Comparison of ENCODE assay signal across 12 cellular contexts in the genomic region with DNA sequence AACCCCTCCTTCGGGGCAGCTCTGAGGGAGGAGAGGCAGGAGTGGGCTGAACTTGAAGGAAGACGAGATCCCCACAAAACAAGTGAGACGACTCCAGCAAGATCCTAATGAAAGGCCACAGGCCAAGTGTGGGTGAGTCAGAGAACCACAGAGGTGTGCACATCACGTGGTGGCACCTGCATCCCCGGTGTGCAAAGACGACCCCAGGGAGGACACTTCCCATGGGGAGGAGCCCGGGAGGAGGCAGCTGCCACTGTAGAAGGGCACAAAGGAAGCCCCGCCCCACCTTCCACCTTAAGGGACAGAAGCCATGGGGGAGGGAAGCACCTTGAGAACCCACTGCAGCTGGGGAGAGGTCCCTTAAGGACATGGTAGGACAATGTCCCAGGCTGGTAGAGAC. TPM values are rescaled to one million over a fixed set of nuclear protein-coding genes. Genes with fewer than 3 reads are reported as not detected.
DNase-seq lines count a peak whose midpoint lies in the region; ATAC-seq and TF ChIP-seq lines count a peak whose summit lies in the region.
"Had no signal": no experiment of that assay in that cellular context is flagged by ENCODE, and none has a peak within 500 bp of the region (broad histone marks: within the 10 kb centered on the region; RNA-seq: fewer than 3 reads in every experiment).

No MANE protein-coding gene starts in this region.

- no peak for DNase-seq in RWPE2 (ENCODE audit: low spot score)
- DNase-seq in gastrocnemius medialis: peak in 1 of 2 donors; percentile 26
- DNase-seq in BE2C: no peak
- no peak for DNase-seq in HAP-1 (ENCODE audit: low spot score in 2 of 2)
- DNase-seq in Caco-2: no peak
- no peak for DNase-seq in SW 1271 (lab: John Stamatoyannopoulos, UW)
- DNase-seq: C1 segment of cervical spinal cord, islet precursor cell, NCI-H1048 had no signal

- peak; percentile 40 for ATAC-seq in RWPE2 (ENCODE audit: low read depth)
- ATAC-seq in gastroesophageal sphincter: no peak
- peak in 1 of 2 donors; percentile 4 for ATAC-seq in gastrocnemius medialis

- no peaks in the 10 kb centered on the region for H3K27me3 Mint-ChIP-seq in Caco-2 (ENCODE audit: insufficient read depth, unreplicated experiment)

- peak overlapping the region in 9 of 11 experiments; percentile 8 to 58 (median 27); a peak in 13 of 22 replicates for H3K4me2 ChIP-seq in BLaER1 treated with 17β-estradiol and CSF1 and Interleukin-3, amounts not matched to agents 10 nM and 100 nM
- H3K4me2 ChIP-seq: neural progenitor cell had no signal

- H3K4me3 ChIP-seq in BLaER1 treated with 17β-estradiol and CSF1 and Interleukin-3, amounts not matched to agents 10 nM and 100 nM: no peak overlapping the region
- H3K4me3 ChIP-seq in RWPE2 (ENCODE audit: severe bottlenecking) (no peak overlapping the region), gastroesophageal sphincter (peak overlapping the region in 1 of 2 donors; percentile 20), gastrocnemius medialis (no peak overlapping the region), BE2C (ENCODE audit: low read depth, low read length) (no peak overlapping the region), HAP-1 (no peak overlapping the region), Caco-2 (ENCODE audit: low read depth, low read length) (no peak overlapping the region)
- H3K4me3 ChIP-seq: neural progenitor cell had no signal

- H4K20me1 ChIP-seq in BLaER1 treated with 17β-estradiol and CSF1 and Interleukin-3, amounts not matched to agents 10 nM and 100 nM: peaks cover 0 to 24% (median 8%) of the 10 kb centered on the region in 11 experiments; a peak in 10 of 22 replicates

- TF ChIP-seq POLR2A in gastroesophageal sphincter (IDR thresholded peaks at IDR 0.05) (no peak), gastrocnemius medialis (IDR thresholded peaks at IDR 0.05) (no peak)

- CTCF ChIA-PET in Caco-2 (lab: Charles Lee): interaction anchor here (1.3 to 1.6 kb wide), 2 partner anchors 34 to 193 kb away, joined by 3 to 6 read pairs; no protein-coding TSS in a partner anchor

- intact Hi-C loops in gastrocnemius medialis (cut with DNase I; ENCODE audit: low total_unique reads) (loop anchor here (1.0 to 10.0 kb wide), 4 partner anchors 35 to 193 kb away; partner anchors contain the start of gene NCAPG2), Caco-2 (cut with micrococcal nuclease; ENCODE audit: unreplicated experiment) (loop anchor here (1.0 to 5.0 kb wide), 3 partner anchors 34 to 194 kb away; partner anchors contain the start of gene ESYT2)

- no peak for TF ChIP-seq EP300 in gastroesophageal sphincter (IDR thresholded peaks at IDR 0.05)

- H3K9me3 Mint-ChIP-seq in Caco-2 (ENCODE audit: unreplicated experiment): no peaks in the 10 kb centered on the region
- H3K9me3 Mint-ChIP-seq: neural progenitor cell had no signal

- peaks cover 0 to 32% (median 24%) of the 10 kb centered on the region in 10 experiments; a peak in 15 of 20 replicates for H3K4me1 ChIP-seq in BLaER1 treated with 17β-estradiol and CSF1 and Interleukin-3, amounts not matched to agents 10 nM and 100 nM
- H3K4me1 ChIP-seq in RWPE2 (ENCODE audit: insufficient read depth, poor library complexity, severe bottlenecking) (no peaks in the 10 kb centered on the region), gastroesophageal sphincter (peaks cover 17 to 81% (median 24%) of the 10 kb centered on the region in 3 donors), gastrocnemius medialis (peaks cover 26 to 29% of the 10 kb centered on the region in 2 donors), BE2C (no peaks in the 10 kb centered on the region), HAP-1 (peaks cover 15% of the 10 kb centered on the region), Caco-2 (peaks cover 16% of the 10 kb centered on the region)
- H3K4me1 ChIP-seq: neural progenitor cell had no signal

- peaks cover 23% of the 10 kb centered on the region for H3K36me3 Mint-ChIP-seq in Caco-2 (ENCODE audit: insufficient read depth, unreplicated experiment)
- H3K36me3 Mint-ChIP-seq: neural progenitor cell had no signal

- no peak for TF ChIP-seq CTCF in RWPE2 (IDR thresholded peaks at IDR 0.05; ENCODE audit: poor library complexity, severe bottlenecking)
- no peak for TF ChIP-seq CTCF in gastroesophageal sphincter (IDR thresholded peaks at IDR 0.05)
- no peak for TF ChIP-seq CTCF in gastrocnemius medialis (IDR thresholded peaks at IDR 0.05 in 4 of 5, conservative IDR thresholded peaks at IDR 0.05 in 1 of 5)
- TF ChIP-seq CTCF in BE2C (IDR thresholded peaks at IDR 0.05; ENCODE audit: low read depth, low read length): no peak
- no peak for TF ChIP-seq CTCF in Caco-2 (IDR thresholded peaks at IDR 0.05; ENCODE audit: insufficient read depth in 1 of 2, low read depth in 1 of 2, low read length in 1 of 2, severe bottlenecking in 1 of 2, unreplicated experiment in 1 of 2)

- H3K36me3 ChIP-seq in BLaER1 treated with 17β-estradiol and CSF1 and Interleukin-3, amounts not matched to agents 10 nM and 100 nM: peaks cover 72 to 99% (median 87%) of the 10 kb centered on the region in 11 experiments
- peaks cover 84% of the 10 kb centered on the region for H3K36me3 ChIP-seq in RWPE2 (ENCODE audit: low read depth)
- H3K36me3 ChIP-seq in gastroesophageal sphincter: peaks cover 0 to 53% of the 10 kb centered on the region in 2 donors
- peaks cover 0 to 38% of the 10 kb centered on the region in 2 donors for H3K36me3 ChIP-seq in gastrocnemius medialis
- peaks cover 5% of the 10 kb centered on the region; the same call in 1 of the 2 replicates for H3K36me3 ChIP-seq in BE2C
- peaks cover 14% of the 10 kb centered on the region for H3K36me3 ChIP-seq in HAP-1 (replicated peaks)
- H3K36me3 ChIP-seq in Caco-2 (ENCODE audit: control insufficient read depth, insufficient read depth, low read length): peaks cover 9% of the 10 kb centered on the region
- H3K36me3 ChIP-seq: neural progenitor cell had no signal

- H3K4me3 Mint-ChIP-seq in Caco-2 (ENCODE audit: unreplicated experiment): no peak overlapping the region
- H3K4me3 Mint-ChIP-seq: neural progenitor cell had no signal

- BruUV-seq in Caco-2 (replicated peaks; lab: Mats Ljungman, UMichigan): no TSS peak

- peaks cover 0 to 9% (median 0%) of the 10 kb centered on the region in 11 experiments; a peak in 6 of 22 replicates for H3K9me3 ChIP-seq in BLaER1 treated with 17β-estradiol and CSF1 and Interleukin-3, amounts not matched to agents 10 nM and 100 nM (replicated peaks in 1 of 11)
- no peaks in the 10 kb centered on the region for H3K9me3 ChIP-seq in RWPE2 (ENCODE audit: severe bottlenecking)
- H3K9me3 ChIP-seq in gastroesophageal sphincter: no peaks in the 10 kb centered on the region
- H3K9me3 ChIP-seq in gastrocnemius medialis: no peaks in the 10 kb centered on the region
- no peaks in the 10 kb centered on the region for H3K9me3 ChIP-seq in BE2C
- no peaks in the 10 kb centered on the region; the same call in 1 of the 2 replicates for H3K9me3 ChIP-seq in HAP-1
- H3K9me3 ChIP-seq in Caco-2: no peaks in the 10 kb centered on the region

- H3K27ac Mint-ChIP-seq in Caco-2 (ENCODE audit: unreplicated experiment): no peak overlapping the region
- H3K27ac Mint-ChIP-seq: neural progenitor cell had no signal

- 0 out of 22 replicates have a peak overlapping the region, but pooled peaks of 1 of the 11 experiments have one; percentile 2 for H3K9ac ChIP-seq in BLaER1 treated with 17β-estradiol and CSF1 and Interleukin-3, amounts not matched to agents 10 nM and 100 nM
- H3K9ac ChIP-seq: neural progenitor cell had no signal

- POLR2A ChIA-PET in Caco-2 (lab: Charles Lee): no interaction called here

- peak overlapping the region in 1 of 11 experiments; percentile 8; a peak in 1 of 22 replicates for H3K27ac ChIP-seq in BLaER1 treated with 17β-estradiol and CSF1 and Interleukin-3, amounts not matched to agents 10 nM and 100 nM
- no peak overlapping the region for H3K27ac ChIP-seq in RWPE2 (ENCODE audit: poor library complexity, severe bottlenecking)
- peak overlapping the region; percentile 75 to 90 (median 87) for H3K27ac ChIP-seq in gastroesophageal sphincter
- peak overlapping the region; percentile 79 to 85 (median 80) for H3K27ac ChIP-seq in gastrocnemius medialis
- H3K27ac ChIP-seq: neural progenitor cell had no signal

- whole genome bisulfite sequencing in gastroesophageal sphincter (ENCODE audit: low coverage in 1 of 2), 2 donors: 25% methylated on average over 6 of the region's 8 CpGs; no CpG with 5 or more reads in 1 of the 2 donors

- no peaks in the 10 kb centered on the region for H3K4me1 Mint-ChIP-seq in Caco-2 (ENCODE audit: low read depth, unreplicated experiment)
- H3K4me1 Mint-ChIP-seq: neural progenitor cell had no signal

- in situ Hi-C loops in gastrocnemius medialis (cut with MboI; ENCODE audit: low sequenced_read_pairs in 4 of 4) (loop anchor here in 1 of 4 donors (5.0 kb wide), 1 partner anchor 74 kb away; the partner anchor contains the start of gene DYNC2I1), HAP-1 (cut with MboI; ENCODE audit: low sequenced_read_pairs) (no loop called here)

- no peaks in the 10 kb centered on the region for H3K27me3 ChIP-seq in BLaER1 treated with 17β-estradiol and CSF1 and Interleukin-3, amounts not matched to agents 10 nM and 100 nM
- H3K27me3 ChIP-seq in RWPE2 (ENCODE audit: insufficient read depth, poor library complexity, severe bottlenecking) (no peaks in the 10 kb centered on the region), gastroesophageal sphincter (no peaks in the 10 kb centered on the region), gastrocnemius medialis (no peaks in the 10 kb centered on the region), BE2C (no peaks in the 10 kb centered on the region), HAP-1 (ENCODE audit: low read depth) (no peaks in the 10 kb centered on the region), Caco-2 (replicated peaks; ENCODE audit: control insufficient read depth, insufficient read depth, low read length) (no peaks in the 10 kb centered on the region)
- H3K27me3 ChIP-seq: neural progenitor cell had no signal

RNA-seq across cellular contexts. Expression of gene ESYT2, which starts 45.7 kb away (rescaled TPM):
- total RNA-seq in gastroesophageal sphincter: 100 to 1,000 TPM; 209 to 286 (median 230) TPM
- total RNA-seq in gastrocnemius medialis: 100 to 1,000 TPM in 1 of 4 donors, 10 to 100 TPM in 3; 67.5 to 106 (median 74.7) TPM
- 21.7 TPM for polyA plus RNA-seq in BE2C (2012; ENCODE audit: insufficient read depth, insufficient read length, low read depth)
- total RNA-seq in Caco-2 (2022): 55.2 and 59.4 TPM in 2 replicates
